ENCODE assay signal across 2 cellular contexts in the genomic region with DNA sequence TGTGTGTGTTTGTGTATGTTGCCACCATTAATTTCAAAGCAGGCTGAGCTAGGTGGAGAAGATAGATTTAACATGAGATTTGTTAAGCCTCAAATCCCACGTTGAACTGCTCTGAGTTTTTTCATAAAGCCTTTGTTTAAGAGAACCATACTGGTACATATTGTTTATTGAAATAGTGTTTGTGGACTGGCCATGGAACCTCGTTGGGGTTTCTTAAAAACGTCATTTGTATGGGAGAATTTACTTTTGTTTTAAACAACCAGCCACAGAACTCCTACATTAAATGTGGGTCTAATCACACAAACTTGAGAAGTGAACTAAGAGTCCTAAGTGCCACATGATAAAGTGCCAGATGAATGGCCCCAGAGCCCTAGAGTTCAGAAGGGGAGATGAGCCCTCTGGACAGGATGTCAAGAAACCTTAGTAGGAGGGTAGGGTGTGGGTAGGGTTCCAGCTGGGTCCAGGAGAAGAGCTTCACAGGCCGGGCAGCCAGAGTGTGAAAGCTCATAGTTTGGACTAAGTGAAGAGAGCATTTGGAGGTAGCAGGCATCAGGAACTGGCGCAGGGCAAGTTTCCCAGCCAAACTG.
TF ChIP-seq lines count a peak whose summit lies in the region.

No MANE protein-coding gene starts in this region.

TF ChIP-seq in IMR-90, 13 proteins besides CTCF, POLR2A, EP300 and RAD21 (continued from another document):
- no peak for TF ChIP-seq USF2 (IDR thresholded peaks at IDR 0.05; ENCODE audit: low read depth, low read length)
- no peak for TF ChIP-seq RCOR1 (IDR thresholded peaks at IDR 0.05; ENCODE audit: insufficient replicate concordance, low read length)
- no peak for TF ChIP-seq CEBPB (IDR thresholded peaks at IDR 0.05; ENCODE audit: low read depth, low read length)
- no peak for TF ChIP-seq RFX5 (IDR thresholded peaks at IDR 0.05; ENCODE audit: low read depth, low read length)
- TF ChIP-seq FOS (IDR thresholded peaks at IDR 0.05; ENCODE audit: low read depth, low read length) = no peak
- no peak for TF ChIP-seq ELK1 (IDR thresholded peaks at IDR 0.05; ENCODE audit: borderline replicate concordance, low read depth, low read length)
- no peak for TF ChIP-seq BHLHE40 (IDR thresholded peaks at IDR 0.05; ENCODE audit: low read depth, low read length)
- no peak for TF ChIP-seq NFE2L2 (IDR thresholded peaks at IDR 0.05; ENCODE audit: low read depth, low read length)
- no peak for TF ChIP-seq SMC3 (IDR thresholded peaks at IDR 0.05; ENCODE audit: low read depth, low read length)
- no peak for TF ChIP-seq CHD1 (IDR thresholded peaks at IDR 0.05; ENCODE audit: low read depth, low read length)
- TF ChIP-seq MAFK (IDR thresholded peaks at IDR 0.05; ENCODE audit: low read depth, low read length) = no peak
- TF ChIP-seq MXI1 (IDR thresholded peaks at IDR 0.05; ENCODE audit: borderline replicate concordance, low read depth, low read length) = no peak

TF ChIP-seq in liver, 16 proteins besides CTCF, POLR2A, EP300 and RAD21 (continued from another document):
- no peak for TF ChIP-seq FOXA2 (IDR thresholded peaks at IDR 0.05)
TF ChIP-seq in liver: peak in this region for 0.
